In the genomic region with DNA sequence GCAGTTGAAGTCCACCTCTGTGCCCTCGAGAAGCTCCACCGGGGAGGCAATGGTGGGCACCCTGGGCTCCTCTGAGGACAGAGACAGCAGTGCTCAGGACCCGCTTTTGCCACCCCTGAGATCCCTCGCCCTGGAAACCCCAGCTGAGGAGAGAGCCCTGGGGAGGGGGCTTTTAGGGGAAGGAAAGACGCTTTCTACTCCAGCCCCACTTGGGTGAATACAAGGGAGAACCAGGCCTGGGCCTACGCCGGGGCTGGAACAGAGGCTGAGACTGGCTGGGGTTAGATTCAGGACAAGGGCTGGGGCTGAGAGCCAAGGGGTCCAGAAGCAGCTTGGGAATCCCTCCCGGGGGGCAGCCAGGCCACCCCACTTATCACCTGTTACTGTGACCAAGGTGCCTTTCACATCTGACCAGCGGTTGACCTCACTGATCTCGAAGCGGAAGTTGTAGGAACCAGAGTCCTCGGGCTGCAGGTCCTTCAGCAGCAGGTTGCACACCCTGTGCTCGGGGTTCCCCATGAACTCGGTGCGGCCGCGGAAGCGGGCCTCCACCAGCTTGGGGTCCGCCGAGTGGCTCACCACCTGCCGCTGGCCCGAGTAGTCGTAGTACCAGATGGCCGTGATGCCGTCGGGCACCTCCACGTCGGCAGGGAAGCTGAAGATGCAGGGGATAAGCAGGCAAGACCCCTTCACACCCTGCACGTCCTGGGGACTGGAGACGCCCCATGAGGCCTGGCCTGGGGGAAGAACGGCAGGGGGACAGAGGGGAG, we compare ENCODE assay signal across 21 cellular contexts. TPM values are rescaled to one million over a fixed set of nuclear protein-coding genes. Genes with fewer than 3 reads are reported as not detected.
"Had no signal": no experiment of that assay in that cellular context is flagged by ENCODE, and none has a peak within 500 bp of the region (broad histone marks: within the 10 kb centered on the region; RNA-seq: fewer than 3 reads in every experiment).

No MANE protein-coding gene starts in this region.

- H3K27ac ChIP-seq: dorsolateral prefrontal cortex, heart right ventricle, left ventricle myocardium inferior, stomach had no signal

- H3K4me3 ChIP-seq: dorsolateral prefrontal cortex, heart right ventricle, left ventricle myocardium inferior, lung, stomach, thoracic aorta had no signal

- H3K4me3 Mint-ChIP-seq: naive B cell, nephron had no signal

- DNase-seq: cortex of kidney; dorsolateral prefrontal cortex; effector CD8-positive, alpha-beta T cell; heart right ventricle; left ventricle myocardium inferior; mesenchymal stem cell; naive B cell; stimulated activated CD4-positive, alpha-beta T cell treated with anti-CD3 and anti-CD28 coated beads, Interleukin-2, amount 100 ng/mL, for 24 hours; stimulated activated CD4-positive, alpha-beta T cell treated with anti-CD3 and anti-CD28 coated beads, Interleukin-4, amount 100 ng/mL, for 4 hours; stimulated activated naive CD4-positive, alpha-beta T cell; stomach had no signal

- H3K9me3 Mint-ChIP-seq: nephron had no signal

- H3K36me3 ChIP-seq: left ventricle myocardium inferior, stomach, thoracic aorta had no signal

- H3K36me3 Mint-ChIP-seq: naive B cell had no signal

- H3K27me3 ChIP-seq: heart right ventricle, stomach had no signal

- H3K4me1 Mint-ChIP-seq: naive B cell had no signal

- H3K9me3 ChIP-seq: heart right ventricle, left ventricle myocardium inferior, stomach, thoracic aorta had no signal

- ATAC-seq: sciatic nerve had no signal

- H3K27ac Mint-ChIP-seq: naive B cell, nephron had no signal

RNA-seq across cellular contexts. Expression of a gene that starts 6.2 kb away (rescaled TPM):
- total RNA-seq: fibroblast of lung, pulmonary artery endothelial cell had no signal
- polyA plus RNA-seq: fibroblast of lung had no signal

RNA-seq across cellular contexts. Expression of a gene that starts 24.3 kb away (rescaled TPM):
- total RNA-seq: pulmonary artery endothelial cell had no signal

RNA-seq across cellular contexts. Expression of a gene that starts 43.0 kb away (rescaled TPM):
- total RNA-seq: esophagus mucosa, fibroblast of lung, frontal cortex, heart right ventricle, left ventricle myocardium inferior, lung, omental fat pad, pulmonary artery endothelial cell, sciatic nerve, skeletal muscle tissue, stomach, thoracic aorta had no signal
- polyA plus RNA-seq: fibroblast of lung, heart right ventricle, lung, stomach had no signal
